In genomic region chr1:53393325-53393792, GRCh38 we compare ENCODE assay signal across 9 cellular contexts.
DNase-seq lines count a peak whose midpoint lies in the region; ATAC-seq and TF ChIP-seq lines count a peak whose summit lies in the region.
"Had no signal": no experiment of that assay in that cellular context is flagged by ENCODE, and none has a peak within 500 bp of the region (broad histone marks: within the 10 kb centered on the region; RNA-seq: fewer than 3 reads in every experiment).

No MANE protein-coding gene starts in this region.

- H3K9me3 ChIP-seq in MG63 (no peaks in the 10 kb centered on the region), cardiac muscle cell (ENCODE audit: low read depth) (no peaks in the 10 kb centered on the region), prostate gland (no peaks in the 10 kb centered on the region), aorta (ENCODE audit: control insufficient read depth, low read length) (no peaks in the 10 kb centered on the region)
- H3K9me3 ChIP-seq: BLaER1 had no signal

- H3K36me3 ChIP-seq in MG63 (no peaks in the 10 kb centered on the region), cardiac muscle cell (no peaks in the 10 kb centered on the region), prostate gland (no peaks in the 10 kb centered on the region), aorta (ENCODE audit: control insufficient read depth in 1 of 2, insufficient read depth in 2 of 2, low read length in 1 of 2) (no peaks in the 10 kb centered on the region)
- H3K36me3 ChIP-seq: BLaER1 had no signal

- WGBS in prostate gland = 8% methylated on average over 10 of the region's 10 CpGs
- WGBS in aorta, 2 donors = 10 to 11% methylated on average over 10 of the region's 10 CpGs

- H3K4me1 ChIP-seq in cardiac muscle cell (ENCODE audit: low read depth) (no peaks in the 10 kb centered on the region), prostate gland (replicated peaks) (peaks cover 5% of the 10 kb centered on the region), aorta (ENCODE audit: control insufficient read depth in 1 of 2, insufficient read depth in 2 of 2, low read length in 2 of 2) (no peaks in the 10 kb centered on the region)

- no peak overlapping the region for H3K4me3 Mint-ChIP-seq in activated naive CD8-positive, alpha-beta T cell treated with anti-CD3 and anti-CD28 coated beads for 36 hours

- DNase-seq in DMS 273 (lab: John Stamatoyannopoulos, UW; ENCODE audit: unreplicated experiment) (peak; percentile 87), DMS 273 treated with DMSO at 0.1 percent for 48 hours (lab: John Stamatoyannopoulos, UW) (no peak), MG63 (peak; percentile 61), cardiac muscle cell (ENCODE audit: low read depth in 1 of 2, low spot score in 1 of 2) (peak; percentile 74 to 84), prostate gland (ENCODE audit: low spot score) (peak; percentile 80), aorta (peak; percentile 81 to 94)
- peak; percentile 65 for DNase-seq in activated naive CD8-positive, alpha-beta T cell treated with anti-CD3 and anti-CD28 coated beads for 36 hours

- intact Hi-C loops in prostate gland (cut with DNase I) (loop anchor here (1.0 kb wide), 1 partner anchor 115 kb away; no protein-coding TSS in a partner anchor), aorta (cut with DNase I) (loop anchor here (1.0 kb wide), 1 partner anchor 115 kb away; no protein-coding TSS in a partner anchor)

- ATAC-seq in SK-N-SH treated with all-trans-retinoic acid at 6 μM for 48 hours (peak; percentile 98), aorta (ENCODE audit: low FRiP score) (peak; percentile 88)

- no peaks in the 10 kb centered on the region for H3K27me3 ChIP-seq in MG63
- peaks cover 11% of the 10 kb centered on the region for H3K27me3 ChIP-seq in cardiac muscle cell
- H3K27me3 ChIP-seq in prostate gland (replicated peaks; ENCODE audit: insufficient read depth) = no peaks in the 10 kb centered on the region
- H3K27me3 ChIP-seq in aorta (ENCODE audit: control insufficient read depth in 1 of 2, insufficient read depth in 2 of 2, low read length in 1 of 2) = no peaks in the 10 kb centered on the region
- H3K27me3 ChIP-seq: BLaER1 had no signal

- H3K4me3 ChIP-seq in MG63 = no peak overlapping the region
- H3K4me3 ChIP-seq in cardiac muscle cell = no peak overlapping the region
- H3K4me3 ChIP-seq in prostate gland = no peak overlapping the region
- H3K4me3 ChIP-seq in aorta (ENCODE audit: low read length in 2 of 2) = no peak overlapping the region
- H3K4me3 ChIP-seq: BLaER1 had no signal

- H3K27ac ChIP-seq in cardiac muscle cell (no peak overlapping the region), prostate gland (no peak overlapping the region), aorta (ENCODE audit: low read depth in 1 of 2, low read length in 2 of 2) (no peak overlapping the region)

- H3K9me3 Mint-ChIP-seq in activated naive CD8-positive, alpha-beta T cell treated with anti-CD3 and anti-CD28 coated beads for 36 hours = no peaks in the 10 kb centered on the region

- no peaks in the 10 kb centered on the region for H3K27me3 Mint-ChIP-seq in activated naive CD8-positive, alpha-beta T cell treated with anti-CD3 and anti-CD28 coated beads for 36 hours

- TF ChIP-seq CTCF in cardiac muscle cell (IDR thresholded peaks at IDR 0.05; ENCODE audit: low read depth, low read length) = peak; percentile 83
- TF ChIP-seq CTCF in prostate gland (IDR thresholded peaks at IDR 0.05) = peak; percentile 86 to 99 (median 96)

- TF ChIP-seq POLR2A in prostate gland (IDR thresholded peaks at IDR 0.05) = no peak

- H3K4me1 Mint-ChIP-seq in activated naive CD8-positive, alpha-beta T cell treated with anti-CD3 and anti-CD28 coated beads for 36 hours = no peaks in the 10 kb centered on the region

- H3K27ac Mint-ChIP-seq in activated naive CD8-positive, alpha-beta T cell treated with anti-CD3 and anti-CD28 coated beads for 36 hours = no peak overlapping the region

- no peaks in the 10 kb centered on the region for H3K36me3 Mint-ChIP-seq in activated naive CD8-positive, alpha-beta T cell treated with anti-CD3 and anti-CD28 coated beads for 36 hours

TF ChIP-seq in SK-N-SH treated with all-trans-retinoic acid at 6 μM for 48 hours, 23 proteins besides CTCF, POLR2A, EP300 and RAD21:
- TF ChIP-seq RARB (CRISPR knock-in tag; IDR thresholded peaks at IDR 0.05) (no peak), ZFP30 (CRISPR knock-in tag; IDR thresholded peaks at IDR 0.05) (no peak), GLIS3 (CRISPR knock-in tag; IDR thresholded peaks at IDR 0.05) (no peak), CSDC2 (CRISPR knock-in tag; IDR thresholded peaks at IDR 0.05) (no peak), CSRNP3 (CRISPR knock-in tag; IDR thresholded peaks at IDR 0.05) (no peak), ESRRG (CRISPR knock-in tag; IDR thresholded peaks at IDR 0.05) (no peak), ZNF565 (CRISPR knock-in tag; conservative IDR thresholded peaks at IDR 0.05; ENCODE audit: low read depth) (no peak), PATZ1 (CRISPR knock-in tag; IDR thresholded peaks at IDR 0.05; ENCODE audit: borderline replicate concordance) (no peak), ZNF70 (CRISPR knock-in tag; IDR thresholded peaks at IDR 0.05) (no peak), PPARA (CRISPR knock-in tag; IDR thresholded peaks at IDR 0.05; ENCODE audit: borderline replicate concordance) (no peak), CREB5 (CRISPR knock-in tag; IDR thresholded peaks at IDR 0.05; ENCODE audit: low read depth) (no peak), POU6F1 (CRISPR knock-in tag; IDR thresholded peaks at IDR 0.05; ENCODE audit: borderline replicate concordance, low read depth) (no peak), BACH2 (CRISPR knock-in tag; IDR thresholded peaks at IDR 0.05; ENCODE audit: borderline replicate concordance) (no peak)
